2 cellular contexts compared by ENCODE assay signal in the genomic region with DNA sequence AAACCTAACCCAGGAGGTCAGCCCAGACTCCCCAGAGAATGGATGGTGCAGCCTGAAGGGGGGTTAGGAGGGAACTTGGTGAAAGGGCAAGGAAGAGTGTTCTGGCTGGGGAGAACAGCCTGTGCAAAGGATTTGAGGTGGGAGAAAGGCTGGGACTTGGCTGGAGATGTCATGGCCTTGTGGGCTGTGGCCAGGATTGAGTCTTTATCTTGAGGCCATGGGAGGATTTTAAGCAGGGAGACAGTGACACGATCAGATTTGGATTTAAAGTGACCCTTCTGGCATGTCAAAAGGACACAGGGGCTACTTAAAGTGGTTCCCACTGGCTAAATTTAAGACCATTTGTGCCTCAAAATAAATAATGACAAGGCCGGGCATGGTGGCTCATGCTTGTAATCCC.
TF ChIP-seq lines count a peak whose summit lies in the region.

No MANE protein-coding gene starts in this region.

TF ChIP-seq in WTC11, 78 proteins besides CTCF, POLR2A, EP300 and RAD21:
- TF ChIP-seq TEAD1 (CRISPR knock-in tag; IDR thresholded peaks at IDR 0.05) (no peak), FOXP1 (CRISPR knock-in tag; IDR thresholded peaks at IDR 0.05; ENCODE audit: borderline replicate concordance) (no peak), NFATC4 (CRISPR knock-in tag; IDR thresholded peaks at IDR 0.05) (no peak), NR2C2 (CRISPR knock-in tag; IDR thresholded peaks at IDR 0.05) (no peak), KAT7 (CRISPR knock-in tag; IDR thresholded peaks at IDR 0.05; ENCODE audit: borderline replicate concordance) (no peak), AR (CRISPR knock-in tag; IDR thresholded peaks at IDR 0.05) (no peak), SOX15 (CRISPR knock-in tag; IDR thresholded peaks at IDR 0.05) (no peak), ZNF121 (CRISPR knock-in tag; IDR thresholded peaks at IDR 0.05) (no peak), ERG (CRISPR knock-in tag; IDR thresholded peaks at IDR 0.05) (no peak), ESRRA (CRISPR knock-in tag; IDR thresholded peaks at IDR 0.05; ENCODE audit: borderline replicate concordance) (no peak), ZNF396 (CRISPR knock-in tag; IDR thresholded peaks at IDR 0.05; ENCODE audit: borderline replicate concordance) (no peak), ZNF317 (CRISPR knock-in tag; IDR thresholded peaks at IDR 0.05; ENCODE audit: borderline replicate concordance, low read depth) (no peak)
- TF ChIP-seq, protein P1, sequence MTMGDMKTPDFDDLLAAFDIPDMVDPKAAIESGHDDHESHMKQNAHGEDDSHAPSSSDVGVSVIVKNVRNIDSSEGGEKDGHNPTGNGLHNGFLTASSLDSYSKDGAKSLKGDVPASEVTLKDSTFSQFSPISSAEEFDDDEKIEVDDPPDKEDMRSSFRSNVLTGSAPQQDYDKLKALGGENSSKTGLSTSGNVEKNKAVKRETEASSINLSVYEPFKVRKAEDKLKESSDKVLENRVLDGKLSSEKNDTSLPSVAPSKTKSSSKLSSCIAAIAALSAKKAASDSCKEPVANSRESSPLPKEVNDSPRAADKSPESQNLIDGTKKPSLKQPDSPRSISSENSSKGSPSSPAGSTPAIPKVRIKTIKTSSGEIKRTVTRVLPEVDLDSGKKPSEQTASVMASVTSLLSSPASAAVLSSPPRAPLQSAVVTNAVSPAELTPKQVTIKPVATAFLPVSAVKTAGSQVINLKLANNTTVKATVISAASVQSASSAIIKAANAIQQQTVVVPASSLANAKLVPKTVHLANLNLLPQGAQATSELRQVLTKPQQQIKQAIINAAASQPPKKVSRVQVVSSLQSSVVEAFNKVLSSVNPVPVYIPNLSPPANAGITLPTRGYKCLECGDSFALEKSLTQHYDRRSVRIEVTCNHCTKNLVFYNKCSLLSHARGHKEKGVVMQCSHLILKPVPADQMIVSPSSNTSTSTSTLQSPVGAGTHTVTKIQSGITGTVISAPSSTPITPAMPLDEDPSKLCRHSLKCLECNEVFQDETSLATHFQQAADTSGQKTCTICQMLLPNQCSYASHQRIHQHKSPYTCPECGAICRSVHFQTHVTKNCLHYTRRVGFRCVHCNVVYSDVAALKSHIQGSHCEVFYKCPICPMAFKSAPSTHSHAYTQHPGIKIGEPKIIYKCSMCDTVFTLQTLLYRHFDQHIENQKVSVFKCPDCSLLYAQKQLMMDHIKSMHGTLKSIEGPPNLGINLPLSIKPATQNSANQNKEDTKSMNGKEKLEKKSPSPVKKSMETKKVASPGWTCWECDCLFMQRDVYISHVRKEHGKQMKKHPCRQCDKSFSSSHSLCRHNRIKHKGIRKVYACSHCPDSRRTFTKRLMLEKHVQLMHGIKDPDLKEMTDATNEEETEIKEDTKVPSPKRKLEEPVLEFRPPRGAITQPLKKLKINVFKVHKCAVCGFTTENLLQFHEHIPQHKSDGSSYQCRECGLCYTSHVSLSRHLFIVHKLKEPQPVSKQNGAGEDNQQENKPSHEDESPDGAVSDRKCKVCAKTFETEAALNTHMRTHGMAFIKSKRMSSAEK (CRISPR knock-in tag; IDR thresholded peaks at IDR 0.05; ENCODE audit: borderline replicate concordance), result no peak

TF ChIP-seq in GM12878, 131 proteins besides CTCF, POLR2A, EP300 and RAD21:
- TF ChIP-seq SMAD1 (IDR thresholded peaks at IDR 0.05; ENCODE audit: low read depth, partially characterized antibody) (no peak), MXI1 (IDR thresholded peaks at IDR 0.05; ENCODE audit: low read depth, low read length) (no peak), CBFB (IDR thresholded peaks at IDR 0.05; ENCODE audit: low read depth) (no peak), YBX1 (IDR thresholded peaks at IDR 0.05) (no peak), CHD2 (IDR thresholded peaks at IDR 0.05; ENCODE audit: borderline replicate concordance, low read depth, low read length) (no peak), BCL11A (IDR thresholded peaks at IDR 0.05; ENCODE audit: low read depth, low read length) (no peak), ZZZ3 (IDR thresholded peaks at IDR 0.05; ENCODE audit: control insufficient read depth, insufficient read length, low read depth) (no peak), TARDBP (IDR thresholded peaks at IDR 0.05; ENCODE audit: borderline replicate concordance) (no peak), MAX (IDR thresholded peaks at IDR 0.05; ENCODE audit: low read depth, low read length) (no peak), GATAD2B (conservative IDR thresholded peaks at IDR 0.05; ENCODE audit: low read depth) (no peak), JUND (IDR thresholded peaks at IDR 0.05; ENCODE audit: low read depth, low read length) (no peak), RFX5 (IDR thresholded peaks at IDR 0.05; ENCODE audit: low read depth, low read length) (no peak), ESRRA (IDR thresholded peaks at IDR 0.05; ENCODE audit: low read length) (no peak), RELA (IDR thresholded peaks at IDR 0.05; ENCODE audit: borderline replicate concordance, partially characterized antibody) (no peak), ZNF592 (IDR thresholded peaks at IDR 0.05) (no peak), STAT1 (conservative IDR thresholded peaks at IDR 0.05) (no peak)
- TF ChIP-seq, protein P2, sequence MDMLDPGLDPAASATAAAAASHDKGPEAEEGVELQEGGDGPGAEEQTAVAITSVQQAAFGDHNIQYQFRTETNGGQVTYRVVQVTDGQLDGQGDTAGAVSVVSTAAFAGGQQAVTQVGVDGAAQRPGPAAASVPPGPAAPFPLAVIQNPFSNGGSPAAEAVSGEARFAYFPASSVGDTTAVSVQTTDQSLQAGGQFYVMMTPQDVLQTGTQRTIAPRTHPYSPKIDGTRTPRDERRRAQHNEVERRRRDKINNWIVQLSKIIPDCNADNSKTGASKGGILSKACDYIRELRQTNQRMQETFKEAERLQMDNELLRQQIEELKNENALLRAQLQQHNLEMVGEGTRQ (IDR thresholded peaks at IDR 0.05; ENCODE audit: borderline replicate concordance, low read depth, low read length), result no peak
TF ChIP-seq in GM12878: peak in this region for 0.
